8 cellular contexts compared by ENCODE assay signal in the genomic region with DNA sequence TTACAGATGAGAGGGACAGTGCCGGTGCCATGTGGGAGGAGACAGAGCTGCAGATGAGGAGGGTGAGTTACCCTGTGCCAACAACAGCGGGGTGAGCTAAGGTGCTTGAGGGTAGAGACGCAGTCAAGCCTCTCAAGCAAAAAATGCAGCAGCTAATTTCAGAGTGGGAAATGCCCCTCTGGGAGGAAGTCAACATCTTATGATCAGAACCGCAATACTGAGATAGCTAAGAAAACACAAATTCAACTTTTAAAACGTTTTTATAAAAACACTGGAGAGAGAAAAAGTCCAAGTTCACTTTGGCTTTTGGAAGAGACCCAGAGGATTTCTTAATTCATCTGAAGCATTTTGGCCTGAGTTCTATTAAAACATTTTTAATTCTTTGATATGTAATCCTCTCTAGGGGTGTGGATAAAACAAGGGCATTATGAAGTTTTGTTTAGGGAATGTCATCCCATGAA.
DNase-seq lines count a peak whose midpoint lies in the region; ATAC-seq and TF ChIP-seq lines count a peak whose summit lies in the region.

No MANE protein-coding gene starts in this region.

- no peak overlapping the region for H3K27ac Mint-ChIP-seq in activated CD4-positive, alpha-beta T cell treated with anti-CD3 and anti-CD28 coated beads, Interleukin-2, amount 10 ng/mL, durations not matched to agents 24 days and 14 days

- peaks cover 4% of the 10 kb centered on the region for H3K9me3 Mint-ChIP-seq in activated CD4-positive, alpha-beta T cell treated with anti-CD3 and anti-CD28 coated beads, Interleukin-2, amount 10 ng/mL, durations not matched to agents 24 days and 14 days

- no peak overlapping the region for H3K4me3 Mint-ChIP-seq in activated CD4-positive, alpha-beta T cell treated with anti-CD3 and anti-CD28 coated beads, Interleukin-2, amount 10 ng/mL, durations not matched to agents 24 days and 14 days

- TF ChIP-seq CTCF in lower leg skin (IDR thresholded peaks at IDR 0.05), result no peak

- H3K4me3 ChIP-seq in lower leg skin (ENCODE audit: low read depth, poor library complexity, severe bottlenecking), result no peak overlapping the region

- H3K27me3 Mint-ChIP-seq in activated CD4-positive, alpha-beta T cell treated with anti-CD3 and anti-CD28 coated beads, Interleukin-2, amount 10 ng/mL, durations not matched to agents 24 days and 14 days, result no peaks in the 10 kb centered on the region

- no peaks in the 10 kb centered on the region for H3K36me3 Mint-ChIP-seq in activated CD4-positive, alpha-beta T cell treated with anti-CD3 and anti-CD28 coated beads, Interleukin-2, amount 10 ng/mL, durations not matched to agents 24 days and 14 days (ENCODE audit: low read depth)

- 10 to 12% methylated on average over 5 of the region's 5 CpGs for WGBS in lower leg skin, 2 donors

- H3K4me1 Mint-ChIP-seq in activated CD4-positive, alpha-beta T cell treated with anti-CD3 and anti-CD28 coated beads, Interleukin-2, amount 10 ng/mL, durations not matched to agents 24 days and 14 days, result peaks cover 4% of the 10 kb centered on the region

- peak; percentile 4 for DNase-seq in stimulated activated CD8-positive, alpha-beta memory T cell treated with anti-CD3 and anti-CD28 coated beads, Interleukin-12 subunit alpha, Interleukin-12 subunit beta, amount 100 ng/mL, for 1 hour (ENCODE audit: low read depth)
- DNase-seq in stimulated activated CD8-positive, alpha-beta memory T cell treated with anti-CD3 and anti-CD28 coated beads, Interleukin-4, amount 100 ng/mL, for 48 hours, result no peak
- DNase-seq in globus pallidus (ENCODE audit: low spot score) (peak; percentile 15), islet precursor cell (no peak), lower leg skin (ENCODE audit: low spot score in 2 of 2) (no peak), NCI-H146 (lab: John Stamatoyannopoulos, UW) (no peak)
- DNase-seq in activated CD4-positive, alpha-beta T cell treated with anti-CD3 and anti-CD28 coated beads, Interleukin-2, amount 10 ng/mL, durations not matched to agents 24 days and 14 days, result no peak

- intact Hi-C loops in lower leg skin (cut with DNase I; ENCODE audit: low total_unique reads), result no loop called here
- intact Hi-C loops in activated CD4-positive, alpha-beta T cell treated with anti-CD3 and anti-CD28 coated beads, Interleukin-2, amount 10 ng/mL, durations not matched to agents 24 days and 14 days (cut with micrococcal nuclease), result no loop called here

- ATAC-seq in HG03432 (IDR thresholded peaks at IDR 0.05; ENCODE audit: unreplicated experiment), result peak; percentile 93

- TF ChIP-seq POLR2A in lower leg skin (IDR thresholded peaks at IDR 0.05), result no peak

Comparison
In these comparisons a context has a peak if more than half of its experiments do, and no peak if none do; other contexts are left out.
1. DNase-seq: peak in stimulated activated CD8-positive, alpha-beta memory T cell treated with anti-CD3 and anti-CD28 coated beads, Interleukin-12 subunit alpha, Interleukin-12 subunit beta, amount 100 ng/mL, for 1 hour (single experiment) and globus pallidus (single experiment); none in stimulated activated CD8-positive, alpha-beta memory T cell treated with anti-CD3 and anti-CD28 coated beads, Interleukin-4, amount 100 ng/mL, for 48 hours (single experiment), islet precursor cell (single experiment), lower leg skin (0 of 2), NCI-H146 (single experiment) and activated CD4-positive, alpha-beta T cell treated with anti-CD3 and anti-CD28 coated beads, Interleukin-2, amount 10 ng/mL, durations not matched to agents 24 days and 14 days (single experiment).